13 cellular contexts compared by ENCODE assay signal in the genomic region with DNA sequence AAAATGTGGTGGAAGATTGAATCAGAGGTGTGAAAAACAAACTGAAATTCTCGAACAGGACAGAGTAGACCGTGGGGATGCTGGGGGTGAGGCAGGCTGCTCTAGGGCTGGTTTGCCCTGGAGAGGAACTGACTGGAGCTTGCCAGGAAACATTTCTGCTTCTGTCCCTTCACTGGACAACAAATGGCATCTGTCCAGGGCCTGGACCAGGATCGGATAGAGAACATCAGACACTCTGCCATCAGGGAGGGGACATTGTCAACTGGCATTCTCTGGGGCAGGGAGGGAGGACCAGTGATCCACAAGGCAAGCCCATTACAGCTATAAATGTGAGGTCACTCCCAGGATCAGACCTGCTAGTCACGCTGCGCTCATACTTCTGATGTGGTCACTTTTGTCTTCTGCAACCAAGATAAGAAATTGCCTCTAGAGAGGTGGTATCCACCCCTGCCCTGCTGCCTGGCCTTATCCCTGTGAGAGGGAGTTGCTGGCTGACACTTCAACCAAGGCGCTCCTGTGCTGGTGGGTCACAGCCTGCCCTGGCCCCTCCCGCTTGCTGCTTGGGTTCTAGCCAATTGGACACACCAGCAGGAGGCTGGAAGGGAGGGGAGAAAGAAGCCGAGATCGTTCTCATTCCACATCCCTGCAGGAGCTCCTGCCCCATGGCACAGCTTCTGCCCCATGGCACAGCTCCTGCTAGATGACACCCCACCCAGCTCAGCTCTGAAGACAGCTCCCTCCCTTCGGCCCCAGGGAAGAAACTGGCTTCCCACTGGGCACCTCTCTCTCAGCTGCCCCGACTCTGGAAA. TPM values are rescaled to one million over a fixed set of nuclear protein-coding genes. Genes with fewer than 3 reads are reported as not detected.
DNase-seq lines count a peak whose midpoint lies in the region; ATAC-seq, FAIRE-seq and TF ChIP-seq lines count a peak whose summit lies in the region.
"Had no signal": no experiment of that assay in that cellular context is flagged by ENCODE, and none has a peak within 500 bp of the region (broad histone marks: within the 10 kb centered on the region; RNA-seq: fewer than 3 reads in every experiment).

No MANE protein-coding gene starts in this region.

- H3K9me1 ChIP-seq in K562 (ENCODE audit: control insufficient read depth, insufficient read depth, low read length), result no peaks in the 10 kb centered on the region

- H3K27me3 ChIP-seq in K562 (ENCODE audit: control insufficient read depth in 2 of 2, insufficient read depth in 2 of 2, low read length in 2 of 2), result peaks cover 8 to 48% of the 10 kb centered on the region in 2 experiments
- H3K27me3 ChIP-seq: MG63 had no signal

- no peak for TF ChIP-seq POLR2A in K562 (conservative IDR thresholded peaks at IDR 0.05)

- H3K9me3 Mint-ChIP-seq in activated CD4-positive, alpha-beta T cell treated with anti-CD3 and anti-CD28 coated beads for 36 hours (ENCODE audit: low read depth), result no peaks in the 10 kb centered on the region

- no peak overlapping the region for H3K9ac ChIP-seq in K562 (ENCODE audit: insufficient read depth in 1 of 2, low read depth in 2 of 2, low read length in 2 of 2)

- H3K4me1 ChIP-seq in K562 (replicated peaks in 1 of 2; ENCODE audit: control insufficient read depth in 2 of 2, insufficient read depth in 2 of 2, low read length in 2 of 2), result peaks cover 0 to 4% of the 10 kb centered on the region in 2 experiments; a peak in 2 of 5 replicates

- H3K36me3 Mint-ChIP-seq in activated CD4-positive, alpha-beta T cell treated with anti-CD3 and anti-CD28 coated beads for 36 hours (ENCODE audit: low read depth), result no peaks in the 10 kb centered on the region

- H3K79me2 ChIP-seq in K562 (ENCODE audit: control insufficient read depth, insufficient read depth, low read length), result no peaks in the 10 kb centered on the region

- no peaks in the 10 kb centered on the region for H3K36me3 ChIP-seq in K562 (ENCODE audit: control insufficient read depth, insufficient read depth, low read length)
- H3K36me3 ChIP-seq: esophagus muscularis mucosa, MG63 had no signal

- in situ Hi-C loops in K562 (cut with MboI), result no loop called here

- H3K27ac ChIP-seq in K562 (ENCODE audit: extremely low read depth, low read depth, low read length), result no peak overlapping the region
- H3K27ac ChIP-seq: esophagus muscularis mucosa had no signal

- H3K27ac Mint-ChIP-seq in activated CD4-positive, alpha-beta T cell treated with anti-CD3 and anti-CD28 coated beads for 36 hours, result no peak overlapping the region

- FAIRE-seq in K562 (lab: Jason Lieb, UNC), result no peak
- no peak for FAIRE-seq in HTR-8/SVneo (lab: Jason Lieb, UNC)
- FAIRE-seq: D721Med had no signal

- H3K4me3 ChIP-seq in K562, result no peak overlapping the region
- H3K4me3 ChIP-seq: esophagus muscularis mucosa, MG63 had no signal

- intact Hi-C loops in activated CD4-positive, alpha-beta T cell treated with anti-CD3 and anti-CD28 coated beads for 36 hours (cut with DNase I, micrococcal nuclease), result no loop called here
- intact Hi-C loops in K562 (cut with micrococcal nuclease), result no loop called here

- TF ChIP-seq EP300 in K562 (IDR thresholded peaks at IDR 0.05; ENCODE audit: low read length), result no peak

- peaks cover 6% of the 10 kb centered on the region for H3K4me1 Mint-ChIP-seq in activated CD4-positive, alpha-beta T cell treated with anti-CD3 and anti-CD28 coated beads for 36 hours

- 2% methylated on average over 7 of the region's 11 CpGs for WGBS in K562 (ENCODE audit: insufficient coverage, low coverage, missing lambda C conversion rate)

- no peaks in the 10 kb centered on the region for H3K27me3 Mint-ChIP-seq in activated CD4-positive, alpha-beta T cell treated with anti-CD3 and anti-CD28 coated beads for 36 hours

- POLR2A ChIA-PET in activated CD4-positive, alpha-beta T cell treated with anti-CD3 and anti-CD28 coated beads for 36 hours (lab: Charles Lee), result no interaction called here
- POLR2A ChIA-PET in K562 (lab: Yijun Ruan, JAX), result interaction anchor here (0.9 to 1.0 kb wide), 2 partner anchors 17 to 408 kb away, joined by 3 to 5 read pairs; no protein-coding TSS in a partner anchor

- peak; percentile 3 for DNase-seq in activated CD4-positive, alpha-beta T cell treated with anti-CD3 and anti-CD28 coated beads for 36 hours
- no peak for DNase-seq in activated CD4-positive, alpha-beta T cell treated with anti-CD3 and anti-CD28 coated beads, Interleukin-2, amount 50 U/mL, for 1 hour
- peak; percentile 24 to 48 (median 39) for DNase-seq in K562 (ENCODE audit: extremely low read depth in 1 of 4, low spot score in 3 of 4)
- peak; percentile 53 for DNase-seq in iPS-NIHi7 (ENCODE audit: extremely low spot score)
- peak; percentile 59 for DNase-seq in superior temporal gyrus (ENCODE audit: extremely low spot score)
- no peak for DNase-seq in COLO668 (lab: John Stamatoyannopoulos, UW; ENCODE audit: unreplicated experiment)
- no peak for DNase-seq in SKM-1 treated with dmso at 0.1 percent for 144 hours (lab: John Stamatoyannopoulos, UW; ENCODE audit: unreplicated experiment)
- no peak for DNase-seq in HTR-8/SVneo (ENCODE audit: insufficient read length, low spot score)
- DNase-seq: MG63, NCI-H2081 treated with DMSO at 0.1 percent for 48 hours, SHP77 had no signal

- no TSS peak for BruUV-seq in K562 (replicated peaks; lab: Mats Ljungman, UMichigan)

- TF ChIP-seq RAD21 in K562 (CRISPR knock-in tag; conservative IDR thresholded peaks at IDR 0.05 in 1 of 2, IDR thresholded peaks at IDR 0.05 in 1 of 2), result no peak

- ATAC-seq in activated CD4-positive, alpha-beta T cell treated with anti-CD3 and anti-CD28 coated beads for 36 hours, result peak; percentile 57
- ATAC-seq in K562, result peak; percentile 87

- H3K9me3 ChIP-seq in K562 (replicated peaks; ENCODE audit: control insufficient read depth, insufficient read depth, low read depth, low read length), result no peaks in the 10 kb centered on the region
- H3K9me3 ChIP-seq: esophagus muscularis mucosa, MG63 had no signal

- no peak overlapping the region for H3K4me3 Mint-ChIP-seq in activated CD4-positive, alpha-beta T cell treated with anti-CD3 and anti-CD28 coated beads for 36 hours

- H2AFZ ChIP-seq in K562 (ENCODE audit: low read depth, low read length), result no peak overlapping the region

- H4K20me1 ChIP-seq in K562 (replicated peaks; ENCODE audit: control insufficient read depth, insufficient read depth, low read length), result 0 out of 2 replicates have a peak, but pooled peaks cover 4% of the 10 kb centered on the region

- CTCF ChIA-PET in activated CD4-positive, alpha-beta T cell treated with anti-CD3 and anti-CD28 coated beads for 36 hours (lab: Charles Lee), result interaction anchor here (0.6 to 2.9 kb wide), 5 partner anchors 11 to 638 kb away, joined by 3 to 17 read pairs (median 3); no protein-coding TSS in a partner anchor
- CTCF ChIA-PET in K562 (lab: Yijun Ruan, JAX; ENCODE audit: low intra/inter-chr PET ratio), result no interaction called here

- no peak overlapping the region for H3K4me2 ChIP-seq in K562 (ENCODE audit: insufficient read depth, low read length)

- no peak for TF ChIP-seq CTCF in K562 (IDR thresholded peaks at IDR 0.05 in 2 of 3, conservative IDR thresholded peaks at IDR 0.05 in 1 of 3; ENCODE audit: insufficient read depth in 2 of 3, low read depth in 1 of 3, low read length in 3 of 3)

TF ChIP-seq in K562, 482 proteins besides CTCF, POLR2A, EP300 and RAD21 (continues in another document):
- TF ChIP-seq TOE1 (IDR thresholded peaks at IDR 0.05; ENCODE audit: borderline replicate concordance) (no peak), TOE1 (CRISPR knock-in tag; IDR thresholded peaks at IDR 0.05; ENCODE audit: borderline replicate concordance, low read depth) (no peak)

RNA-seq across cellular contexts. Expression of a gene that starts 8.7 kb away (rescaled TPM):
- under 1 TPM; 0.35 to 0.46 TPM for total RNA-seq in activated CD4-positive, alpha-beta T cell treated with anti-CD3 and anti-CD28 coated beads for 36 hours
- not detected in 2 replicates for total RNA-seq in K562 (2011; cell fraction: chromatin; rRNA removed; ENCODE audit: low replicate concordance)
- not detected in 2 replicates for total RNA-seq in K562 (2011; cell fraction: nucleolus; rRNA removed)
- not detected in 2 replicates for total RNA-seq in K562 (2011; cell fraction: nucleoplasm; rRNA removed)
- total RNA-seq in K562 (2014; rRNA removed), result not detected in 2 replicates
- not detected in 2 replicates for total RNA-seq in K562 (2014; rRNA removed; fragmentation: Illumina TruSeq; extraction: Trizol)
- not detected in 2 replicates for total RNA-seq in K562 (2015; rRNA removed; fragmentation: Illumina TruSeq; extraction: Trizol)
- not detected in 2 replicates for total RNA-seq in K562 (2021)
- not detected in 2 replicates for polyA plus RNA-seq in K562 (2011; rRNA removed)
- not detected in 2 replicates for polyA plus RNA-seq in K562 (2011; cell fraction: cytosol; rRNA removed)
- not detected in 2 replicates for polyA plus RNA-seq in K562 (2011; cell fraction: nucleus; rRNA removed)
- not detected in 2 replicates for polyA plus RNA-seq in K562 (2012)
- not detected in 2 replicates for polyA plus RNA-seq in K562 (2014; fragmentation: Illumina TruSeq; extraction: Trizol)
- not detected for polyA plus RNA-seq in K562 (2014; fragmentation: Nextera tagmentation; extraction: Ambion mirVana)
- not detected in 2 replicates for polyA plus RNA-seq in K562 (2014; rRNA removed)
- not detected in 2 replicates for polyA minus RNA-seq in K562 (2011; rRNA and poly(A)+ RNA removed)
- not detected in 2 replicates for polyA minus RNA-seq in K562 (2011; cell fraction: cytosol; rRNA and poly(A)+ RNA removed)
- polyA minus RNA-seq in K562 (2011; cell fraction: nucleus; rRNA and poly(A)+ RNA removed), result not detected in 2 replicates

RNA-seq across cellular contexts. Expression of a gene that starts 44.0 kb away (rescaled TPM):
- total RNA-seq in activated CD4-positive, alpha-beta T cell treated with anti-CD3 and anti-CD28 coated beads for 36 hours, result 10 to 100 TPM; 25.6 to 34.5 TPM
- total RNA-seq in K562 (2011; cell fraction: chromatin; rRNA removed; ENCODE audit: low replicate concordance), result 50.9 and 73.3 TPM in 2 replicates
- total RNA-seq in K562 (2011; cell fraction: nucleolus; rRNA removed), result 20.0 and 25.8 TPM in 2 replicates
- 27.0 and 28.9 TPM in 2 replicates for total RNA-seq in K562 (2011; cell fraction: nucleoplasm; rRNA removed)
- total RNA-seq in K562 (2014; rRNA removed) (15.1 and 16.8 TPM in 2 replicates), K562 (2014; rRNA removed; fragmentation: Illumina TruSeq; extraction: Trizol) (11.2 and 12.5 TPM in 2 replicates), K562 (2015; rRNA removed; fragmentation: Illumina TruSeq; extraction: Trizol) (10.8 and 11.6 TPM in 2 replicates), K562 (2021) (17.3 and 19.2 TPM in 2 replicates)
- polyA plus RNA-seq in K562 (2011; rRNA removed) (4.2 and 5.8 TPM in 2 replicates), K562 (2014; fragmentation: Illumina TruSeq; extraction: Trizol) (11.8 and 13.4 TPM in 2 replicates), K562 (2014; fragmentation: Nextera tagmentation; extraction: Ambion mirVana) (1 to 10 TPM; 1.5 to 1.9 TPM), K562 (2014; rRNA removed) (10.4 and 11.0 TPM in 2 replicates)
- polyA plus RNA-seq in K562 (2011; cell fraction: cytosol; rRNA removed), result 6.0 and 10.4 TPM in 2 replicates
- 25.1 and 33.5 TPM in 2 replicates for polyA plus RNA-seq in K562 (2011; cell fraction: nucleus; rRNA removed)
- polyA plus RNA-seq in K562 (2012), result 12.2 and 13.6 TPM in 2 replicates
- polyA minus RNA-seq in K562 (2011; rRNA and poly(A)+ RNA removed), result 7.0 and 8.4 TPM in 2 replicates
- polyA minus RNA-seq in K562 (2011; cell fraction: cytosol; rRNA and poly(A)+ RNA removed), result 5.3 and 5.9 TPM in 2 replicates
- polyA minus RNA-seq in K562 (2011; cell fraction: nucleus; rRNA and poly(A)+ RNA removed), result 15.8 and 20.1 TPM in 2 replicates

Comparison
In these comparisons a context has a peak if more than half of its experiments do, and no peak if none do; other contexts are left out.
1. DNase-seq: peak in activated CD4-positive, alpha-beta T cell treated with anti-CD3 and anti-CD28 coated beads for 36 hours (single experiment), K562 (4 of 4), iPS-NIHi7 (single experiment) and superior temporal gyrus (single experiment); none in activated CD4-positive, alpha-beta T cell treated with anti-CD3 and anti-CD28 coated beads, Interleukin-2, amount 50 U/mL, for 1 hour (single experiment), COLO668 (single experiment), SKM-1 treated with dmso at 0.1 percent for 144 hours (single experiment) and HTR-8/SVneo (single experiment).